24 cellular contexts compared by ENCODE assay signal in the genomic region with DNA sequence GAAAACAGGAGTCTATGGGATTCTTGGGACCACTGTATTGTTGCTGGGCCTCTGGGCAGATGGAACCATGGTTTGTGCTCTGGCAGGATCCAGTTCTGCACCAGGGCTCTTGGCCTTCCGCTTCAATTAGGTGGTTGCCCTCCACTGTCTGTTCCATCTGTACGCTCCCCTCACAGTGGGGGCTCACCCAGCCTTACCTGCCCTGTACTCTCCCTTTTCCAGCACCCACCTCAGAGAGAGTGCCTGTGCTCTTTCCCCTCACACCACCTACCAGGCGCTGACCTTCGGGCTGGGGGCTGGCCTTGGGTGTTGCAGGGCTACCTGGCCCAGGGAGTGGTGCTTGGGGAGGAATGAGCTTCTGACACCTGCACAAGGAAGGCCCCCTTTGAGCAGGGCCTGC. TPM values are rescaled to one million over a fixed set of nuclear protein-coding genes. Genes with fewer than 3 reads are reported as not detected.
"Had no signal": no experiment of that assay in that cellular context is flagged by ENCODE, and none has a peak within 500 bp of the region (broad histone marks: within the 10 kb centered on the region; RNA-seq: fewer than 3 reads in every experiment).

No MANE protein-coding gene starts in this region.

- H3K27ac ChIP-seq: brain microvascular endothelial cell, parathyroid adenoma, tibial artery, uterus had no signal

- H3K4me1 ChIP-seq: parathyroid adenoma, uterus had no signal

- H3K27me3 ChIP-seq: brain microvascular endothelial cell, gastrocnemius medialis, heart right ventricle, neutrophil, tibial artery, uterus had no signal

- H3K36me3 ChIP-seq: brain microvascular endothelial cell, gastrocnemius medialis, tibial artery, uterus had no signal

- DNase-seq: activated B cell treated with CpG ODN at 0.5 μM for 24 hours; activated CD4-positive, alpha-beta T cell treated with anti-CD3 and anti-CD28 coated beads for 48 hours; activated CD8-positive, alpha-beta T cell treated with anti-CD3 and anti-CD28 coated beads for 36 hours; activated gamma-delta T cell treated with Interleukin-2 at 50 U/mL for 16 hours; activated T-cell treated with anti-CD3 and anti-CD28 coated beads, Interleukin-2, amount 50 U/mL, for 72 hours; amniotic stem cell; brain microvascular endothelial cell; heart right ventricle; left cardiac atrium; mucosa of descending colon; naive thymus-derived CD4-positive, alpha-beta T cell; stimulated activated CD4-positive, alpha-beta T cell treated with anti-CD3 and anti-CD28 coated beads, Interleukin-2, amount 100 ng/mL, for 48 hours; stimulated activated naive CD4-positive, alpha-beta T cell; T-helper 17 cell; tibial artery; uterus had no signal

- H3K4me3 ChIP-seq: gastrocnemius medialis, heart right ventricle, lung, mucosa of descending colon, tibial artery, uterus had no signal

- ATAC-seq: activated CD8-positive, alpha-beta T cell treated with anti-CD3 and anti-CD28 coated beads for 36 hours; activated T-cell treated with anti-CD3 and anti-CD28 coated beads, Interleukin-2, amount 50 U/mL, for 72 hours; gastrocnemius medialis; left cardiac atrium; mucosa of descending colon; naive thymus-derived CD4-positive, alpha-beta T cell; T-helper 17 cell had no signal

- H3K9ac ChIP-seq: parathyroid adenoma had no signal

- H3K9me3 ChIP-seq: gastrocnemius medialis, mucosa of descending colon, neutrophil, tibial artery, uterus had no signal

- H2AFZ ChIP-seq: parathyroid adenoma had no signal

RNA-seq across cellular contexts. Expression of a gene that starts 56.4 kb away (rescaled TPM):
- total RNA-seq: activated B cell treated with CpG ODN at 0.5 μM for 24 hours, epithelial cell of proximal tubule, gastrocnemius medialis, left cardiac atrium, mucosa of descending colon, renal cortical epithelial cell, skeletal muscle tissue, subcutaneous adipose tissue, T-helper 17 cell, uterus had no signal
